ENCODE assay signal across 1 cellular context in the genomic region with DNA sequence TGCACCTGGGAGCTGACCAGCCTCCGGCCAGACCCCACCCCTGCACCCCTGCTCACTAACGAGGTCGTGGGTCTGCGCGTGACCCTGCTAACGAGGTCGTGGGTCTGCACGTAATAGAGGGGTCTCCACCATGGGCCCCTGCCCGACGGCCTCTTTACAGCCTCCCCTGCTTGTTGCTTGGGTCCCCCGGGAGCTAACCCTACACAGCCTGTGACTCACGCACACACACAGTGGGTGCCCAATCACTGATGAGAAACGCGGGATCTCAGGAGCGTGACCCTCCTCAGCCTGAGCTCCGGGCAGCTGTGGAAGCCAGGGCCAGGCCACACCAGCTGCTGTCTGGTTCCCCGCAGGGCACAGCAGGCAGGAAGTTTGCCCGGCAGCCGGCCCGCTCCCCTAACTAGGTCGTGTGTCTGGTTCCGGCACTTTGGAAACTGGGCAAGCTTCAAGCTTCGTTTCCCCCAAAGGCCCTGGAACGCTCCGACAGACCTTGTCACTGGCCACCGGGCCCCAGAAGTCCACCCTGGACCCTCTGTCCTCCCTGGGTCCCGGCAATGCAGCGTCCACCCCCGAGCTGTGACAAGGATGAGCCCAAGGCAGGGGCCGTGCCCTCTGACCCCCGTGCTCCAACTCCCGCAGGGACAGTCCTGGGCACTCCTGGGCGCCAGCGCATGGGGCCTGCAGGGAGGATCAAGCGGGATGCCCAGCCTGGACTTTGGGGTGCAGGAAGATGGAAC.
TF ChIP-seq lines count a peak whose summit lies in the region.

No MANE protein-coding gene starts in this region.

TF ChIP-seq in SK-N-SH, 30 proteins besides CTCF, POLR2A, EP300 and RAD21:
- TF ChIP-seq RCOR1 (IDR thresholded peaks at IDR 0.05; ENCODE audit: low read length) (peak; percentile 35; the same call in 1 of the 2 replicates), FOSL2 (IDR thresholded peaks at IDR 0.05; ENCODE audit: borderline replicate concordance, low read depth) (no peak), JUND (IDR thresholded peaks at IDR 0.05) (no peak), TAF1 (IDR thresholded peaks at IDR 0.05; ENCODE audit: borderline replicate concordance, low read depth, low read length) (no peak), EZH2phosphoT487 (IDR thresholded peaks at IDR 0.05; ENCODE audit: borderline replicate concordance, low read depth) (no peak), FOXJ3 (CRISPR knock-in tag; IDR thresholded peaks at IDR 0.05) (no peak; the same call in 1 of the 2 replicates), NRF1 (IDR thresholded peaks at IDR 0.05; ENCODE audit: low read depth, low read length) (no peak)
- TF ChIP-seq, protein P1, sequence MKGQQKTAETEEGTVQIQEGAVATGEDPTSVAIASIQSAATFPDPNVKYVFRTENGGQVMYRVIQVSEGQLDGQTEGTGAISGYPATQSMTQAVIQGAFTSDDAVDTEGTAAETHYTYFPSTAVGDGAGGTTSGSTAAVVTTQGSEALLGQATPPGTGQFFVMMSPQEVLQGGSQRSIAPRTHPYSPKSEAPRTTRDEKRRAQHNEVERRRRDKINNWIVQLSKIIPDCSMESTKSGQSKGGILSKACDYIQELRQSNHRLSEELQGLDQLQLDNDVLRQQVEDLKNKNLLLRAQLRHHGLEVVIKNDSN (IDR thresholded peaks at IDR 0.05; ENCODE audit: borderline replicate concordance, low read depth) = no peak
- TF ChIP-seq, protein P2, sequence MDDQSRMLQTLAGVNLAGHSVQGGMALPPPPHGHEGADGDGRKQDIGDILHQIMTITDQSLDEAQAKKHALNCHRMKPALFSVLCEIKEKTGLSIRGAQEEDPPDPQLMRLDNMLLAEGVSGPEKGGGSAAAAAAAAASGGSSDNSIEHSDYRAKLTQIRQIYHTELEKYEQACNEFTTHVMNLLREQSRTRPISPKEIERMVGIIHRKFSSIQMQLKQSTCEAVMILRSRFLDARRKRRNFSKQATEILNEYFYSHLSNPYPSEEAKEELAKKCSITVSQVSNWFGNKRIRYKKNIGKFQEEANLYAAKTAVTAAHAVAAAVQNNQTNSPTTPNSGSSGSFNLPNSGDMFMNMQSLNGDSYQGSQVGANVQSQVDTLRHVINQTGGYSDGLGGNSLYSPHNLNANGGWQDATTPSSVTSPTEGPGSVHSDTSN (IDR thresholded peaks at IDR 0.05) = no peak
